16 cellular contexts compared by ENCODE assay signal in genomic region chr14:89578048-89578619, GRCh38.
DNase-seq lines count a peak whose midpoint lies in the region; ATAC-seq and TF ChIP-seq lines count a peak whose summit lies in the region.
"Had no signal": no experiment of that assay in that cellular context is flagged by ENCODE, and none has a peak within 500 bp of the region (broad histone marks: within the 10 kb centered on the region; RNA-seq: fewer than 3 reads in every experiment).

No MANE protein-coding gene starts in this region.

- TF ChIP-seq CTCF in osteoblast (IDR thresholded peaks at IDR 0.05; ENCODE audit: extremely low read depth, low read depth, low read length): no peak

- DNase-seq in NOMO-1 treated with DMSO at 0.1 percent for 48 hours (lab: John Stamatoyannopoulos, UW; ENCODE audit: unreplicated experiment): peak; percentile 51
- DNase-seq in NOMO-1 treated with dmso at 0.1 percent for 144 hours (lab: John Stamatoyannopoulos, UW; ENCODE audit: unreplicated experiment): no peak
- DNase-seq in amniotic epithelial cell (ENCODE audit: low read depth): peak; percentile 57
- DNase-seq in pons (ENCODE audit: low spot score): peak; percentile 58
- no peak for DNase-seq in osteoblast (ENCODE audit: insufficient read length, low spot score, missing footprints)
- DNase-seq: 8988T; activated T-cell treated with anti-CD3 and anti-CD28 coated beads, Interleukin-2, amount 50 U/mL, for 1 hour; kidney glomerular epithelial cell; NCI-H526; testis; WERI-Rb-1 had no signal

- no peak overlapping the region for H2AFZ ChIP-seq in osteoblast (ENCODE audit: low read length)

- H3K4me1 ChIP-seq in iPS-20b (ENCODE audit: insufficient read depth, low read length) (peaks cover 39% of the 10 kb centered on the region), osteoblast (ENCODE audit: insufficient read depth, low read length) (no peaks in the 10 kb centered on the region)
- H3K4me1 ChIP-seq: testis had no signal

- H3K4me2 ChIP-seq in osteoblast (ENCODE audit: insufficient read depth, low read length): no peak overlapping the region

- H3K27me3 ChIP-seq in iPS-20b (ENCODE audit: insufficient read depth, low read length) (no peaks in the 10 kb centered on the region), osteoblast (ENCODE audit: insufficient read depth, low read length) (no peaks in the 10 kb centered on the region)
- H3K27me3 ChIP-seq: cardiac muscle cell, testis had no signal

- H3K9ac ChIP-seq in iPS-20b (ENCODE audit: low read depth, low read length): no peak overlapping the region

- no peaks in the 10 kb centered on the region for H3K79me2 ChIP-seq in osteoblast (ENCODE audit: insufficient read depth, low read length)

- peak overlapping the region; percentile 39 for H3K27ac ChIP-seq in iPS-20b (ENCODE audit: low read length)
- no peak overlapping the region for H3K27ac ChIP-seq in osteoblast (ENCODE audit: low read depth, low read length)
- H3K27ac ChIP-seq: cardiac muscle cell, testis, WERI-Rb-1 had no signal

- H4K20me1 ChIP-seq in osteoblast (ENCODE audit: insufficient read depth, low read length): no peaks in the 10 kb centered on the region

- H3K36me3 ChIP-seq in iPS-20b (ENCODE audit: insufficient read depth, low read depth, low read length) (peaks cover 27% of the 10 kb centered on the region), osteoblast (ENCODE audit: insufficient read depth, low read length) (no peaks in the 10 kb centered on the region)
- H3K36me3 ChIP-seq: cardiac muscle cell, WERI-Rb-1 had no signal

- H3K9me3 ChIP-seq in iPS-20b (ENCODE audit: insufficient read depth, low read depth, low read length) (no peaks in the 10 kb centered on the region), osteoblast (ENCODE audit: low read depth, low read length) (no peaks in the 10 kb centered on the region)
- H3K9me3 ChIP-seq: testis had no signal

- ATAC-seq in HG03045 (IDR thresholded peaks at IDR 0.05; ENCODE audit: unreplicated experiment) (no peak), HG03039 (IDR thresholded peaks at IDR 0.05; ENCODE audit: unreplicated experiment) (no peak)
- ATAC-seq: esophagus mucosa had no signal

- H3K4me3 ChIP-seq in iPS-20b (ENCODE audit: low read length) (no peak overlapping the region), osteoblast (ENCODE audit: insufficient read depth, low read length) (no peak overlapping the region)
- H3K4me3 ChIP-seq: cardiac muscle cell, testis had no signal

Comparison
In these comparisons a context has a peak if more than half of its experiments do, and no peak if none do; other contexts are left out.
1. DNase-seq: peak in NOMO-1 treated with DMSO at 0.1 percent for 48 hours (single experiment), amniotic epithelial cell (single experiment) and pons (single experiment); none in NOMO-1 treated with dmso at 0.1 percent for 144 hours (single experiment) and osteoblast (single experiment).